Comparison of ENCODE assay signal across 9 cellular contexts in genomic region chr4:7967501-7968261, GRCh38. TPM values are rescaled to one million over a fixed set of nuclear protein-coding genes. Genes with fewer than 3 reads are reported as not detected.
A peak's percentile ranks its signal among the peaks of the same experiment; 100 is the strongest.
DNase-seq lines count a peak whose midpoint lies in the region; ATAC-seq and TF ChIP-seq lines count a peak whose summit lies in the region.
"Had no signal": no experiment of that assay in that cellular context is flagged by ENCODE, and none has a peak within 500 bp of the region (broad histone marks: within the 10 kb centered on the region; RNA-seq: fewer than 3 reads in every experiment).

No MANE protein-coding gene starts in this region.

- H3K4me1 ChIP-seq in right cardiac atrium (ENCODE audit: control insufficient read depth, insufficient read depth, low read length), result peaks cover 15% of the 10 kb centered on the region
- H3K4me1 ChIP-seq in tibial artery, result peaks cover 0 to 37% (median 21%) of the 10 kb centered on the region in 4 donors

- H3K27me3 Mint-ChIP-seq in T-helper 1 cell treated with Interleukin-12 subunit alpha and Interleukin-12 subunit beta and Interleukin-4 antibody, amounts not matched to agents 30 μg/mL and 1 μg/mL, for 36 hours (ENCODE audit: low read depth), result no peaks in the 10 kb centered on the region
- H3K27me3 Mint-ChIP-seq in activated CD4-positive, alpha-beta memory T cell treated with anti-CD3 and anti-CD28 coated beads for 36 hours, result no peaks in the 10 kb centered on the region

- no peaks in the 10 kb centered on the region for H3K36me3 ChIP-seq in tibial artery

- WGBS in right cardiac atrium, result 67% methylated on average over 21 of the region's 21 CpGs

- peaks cover 8% of the 10 kb centered on the region for H3K36me3 Mint-ChIP-seq in T-helper 1 cell treated with Interleukin-12 subunit alpha and Interleukin-12 subunit beta and Interleukin-4 antibody, amounts not matched to agents 30 μg/mL and 1 μg/mL, for 36 hours (ENCODE audit: low read depth)
- H3K36me3 Mint-ChIP-seq in activated CD4-positive, alpha-beta memory T cell treated with anti-CD3 and anti-CD28 coated beads for 36 hours, result peaks cover 26% of the 10 kb centered on the region

- no peak overlapping the region for H3K4me3 Mint-ChIP-seq in T-helper 1 cell treated with Interleukin-12 subunit alpha and Interleukin-12 subunit beta and Interleukin-4 antibody, amounts not matched to agents 30 μg/mL and 1 μg/mL, for 36 hours
- no peak overlapping the region for H3K4me3 Mint-ChIP-seq in activated CD4-positive, alpha-beta memory T cell treated with anti-CD3 and anti-CD28 coated beads for 36 hours

- peaks cover 56% of the 10 kb centered on the region for H3K4me1 Mint-ChIP-seq in T-helper 1 cell treated with Interleukin-12 subunit alpha and Interleukin-12 subunit beta and Interleukin-4 antibody, amounts not matched to agents 30 μg/mL and 1 μg/mL, for 36 hours (ENCODE audit: low read depth)
- peaks cover 73% of the 10 kb centered on the region for H3K4me1 Mint-ChIP-seq in activated CD4-positive, alpha-beta memory T cell treated with anti-CD3 and anti-CD28 coated beads for 36 hours (ENCODE audit: low read depth)

- intact Hi-C loops in activated CD4-positive, alpha-beta memory T cell treated with anti-CD3 and anti-CD28 coated beads for 36 hours (cut with micrococcal nuclease), result loop anchor here (10.0 kb wide), 2 partner anchors 467 to 1273 kb away; partner anchors contain the start of gene S100P
- intact Hi-C loops in right cardiac atrium (cut with DNase I) (no loop called here), tibial artery (cut with DNase I; ENCODE audit: low total_unique reads) (no loop called here)

- no peaks in the 10 kb centered on the region for H3K9me3 Mint-ChIP-seq in T-helper 1 cell treated with Interleukin-12 subunit alpha and Interleukin-12 subunit beta and Interleukin-4 antibody, amounts not matched to agents 30 μg/mL and 1 μg/mL, for 36 hours
- H3K9me3 Mint-ChIP-seq in activated CD4-positive, alpha-beta memory T cell treated with anti-CD3 and anti-CD28 coated beads for 36 hours, result no peaks in the 10 kb centered on the region

- H3K27ac ChIP-seq in right cardiac atrium (ENCODE audit: low read length) (no peak overlapping the region), skin epidermis (peak overlapping the region in 12 of 21 experiments; percentile 2 to 90 (median 32)), tibial artery (no peak overlapping the region)

- no peak for DNase-seq in T-helper 1 cell
- DNase-seq in activated CD4-positive, alpha-beta memory T cell treated with anti-CD3 and anti-CD28 coated beads for 36 hours, result peak; percentile 39
- DNase-seq in right cardiac atrium, result peak in 2 of 3 donors; percentile 58 to 70
- no peak for DNase-seq in tibial artery
- DNase-seq in NCI-H2029 (lab: John Stamatoyannopoulos, UW), result no peak
- DNase-seq in iPS-NIHi7 (ENCODE audit: extremely low spot score), result no peak

- H3K9me3 ChIP-seq in right cardiac atrium (ENCODE audit: control insufficient read depth, low read length) (no peaks in the 10 kb centered on the region), tibial artery (no peaks in the 10 kb centered on the region)

- ATAC-seq in right cardiac atrium, result peak; percentile 7 to 10

- CTCF ChIA-PET in activated CD4-positive, alpha-beta memory T cell treated with anti-CD3 and anti-CD28 coated beads for 36 hours (lab: Charles Lee), result interaction anchor here (0.7 to 1.6 kb wide), 6 partner anchors 18 to 165 kb away, joined by 3 to 8 read pairs (median 4); no protein-coding TSS in a partner anchor

- H3K27ac Mint-ChIP-seq in T-helper 1 cell treated with Interleukin-12 subunit alpha and Interleukin-12 subunit beta and Interleukin-4 antibody, amounts not matched to agents 30 μg/mL and 1 μg/mL, for 36 hours, result peak overlapping the region; percentile 74
- peak overlapping the region; percentile 100 for H3K27ac Mint-ChIP-seq in activated CD4-positive, alpha-beta memory T cell treated with anti-CD3 and anti-CD28 coated beads for 36 hours
- H3K27ac Mint-ChIP-seq: progenitor cell of endocrine pancreas had no signal

- H3K4me3 ChIP-seq in right cardiac atrium (ENCODE audit: low read length), result no peak overlapping the region
- no peak overlapping the region for H3K4me3 ChIP-seq in skin epidermis
- H3K4me3 ChIP-seq in tibial artery, result no peak overlapping the region

- H3K27me3 ChIP-seq in right cardiac atrium (ENCODE audit: control insufficient read depth, insufficient read depth), result no peaks in the 10 kb centered on the region
- no peaks in the 10 kb centered on the region for H3K27me3 ChIP-seq in tibial artery

- POLR2A ChIA-PET in activated CD4-positive, alpha-beta memory T cell treated with anti-CD3 and anti-CD28 coated beads for 36 hours (lab: Charles Lee), result interaction anchor here (0.5 to 1.0 kb wide), 3 partner anchors 99 to 136 kb away, joined by 3 read pairs; no protein-coding TSS in a partner anchor

- no peak for TF ChIP-seq CTCF in tibial artery (IDR thresholded peaks at IDR 0.05)

RNA-seq across cellular contexts. Expression of gene AFAP1, which starts 28.0 kb away (rescaled TPM):
- total RNA-seq in activated CD4-positive, alpha-beta memory T cell treated with anti-CD3 and anti-CD28 coated beads for 36 hours, result 10 to 100 TPM; 37.7 to 38.4 TPM
- 10 to 100 TPM; 21.9 to 43.6 (median 26.7) TPM for total RNA-seq in right cardiac atrium
- polyA plus RNA-seq in right cardiac atrium, result 7.8 TPM

Comparison
In these comparisons a context has a peak if more than half of its experiments do, and no peak if none do; other contexts are left out.
1. DNase-seq: peak in activated CD4-positive, alpha-beta memory T cell treated with anti-CD3 and anti-CD28 coated beads for 36 hours (single experiment) and right cardiac atrium (2 of 3); none in T-helper 1 cell (0 of 5), tibial artery (0 of 2), NCI-H2029 (single experiment) and iPS-NIHi7 (single experiment).
2. H3K27ac ChIP-seq: peak in skin epidermis (12 of 21); none in right cardiac atrium (single experiment) and tibial artery (0 of 2).